In genomic region chrX:65894138-65894537, GRCh38 we compare ENCODE assay signal across 19 cellular contexts.
A peak's percentile ranks its signal among the peaks of the same experiment; 100 is the strongest.
DNase-seq lines count a peak whose midpoint lies in the region; ATAC-seq and TF ChIP-seq lines count a peak whose summit lies in the region.
"Had no signal": no experiment of that assay in that cellular context is flagged by ENCODE, and none has a peak within 500 bp of the region (broad histone marks: within the 10 kb centered on the region; RNA-seq: fewer than 3 reads in every experiment).

No MANE protein-coding gene starts in this region.

- TF ChIP-seq POLR2A in spleen (IDR thresholded peaks at IDR 0.05) = no peak

- H3K36me3 ChIP-seq in spleen (no peaks in the 10 kb centered on the region), left lung (no peaks in the 10 kb centered on the region)
- H3K36me3 ChIP-seq: gastrocnemius medialis, pancreas, sigmoid colon had no signal

- peak; percentile 6 for DNase-seq in ELF-1 (ENCODE audit: low read depth, low spot score)
- DNase-seq in LoVo (ENCODE audit: low spot score) = peak; percentile 6
- peak; percentile 19 for DNase-seq in central memory CD4-positive, alpha-beta T cell
- DNase-seq in spleen = peak; percentile 74
- DNase-seq in SIG-M5 (lab: John Stamatoyannopoulos, UW) = no peak
- DNase-seq in DMS53 treated with DMSO at 0.1 percent for 48 hours (lab: John Stamatoyannopoulos, UW; ENCODE audit: unreplicated experiment) = no peak
- DNase-seq in left lung = no peak
- DNase-seq: activated CD4-positive, CD25-positive, alpha-beta regulatory T cell; AML-193; cortex of kidney; DMS153; gastrocnemius medialis; left ventricle myocardium superior; NCI-H1694; NCI-H345; pancreas; sigmoid colon; testis had no signal

- WGBS in spleen, 5 donors = 75 to 81% (median 77%) methylated on average over 6 to 8 of the region's 8 CpGs; no CpG with 5 or more reads in 1 of the 5 donors

- H3K27ac ChIP-seq in spleen (no peak overlapping the region), left lung (no peak overlapping the region)
- H3K27ac ChIP-seq: epithelial cell of prostate, gastrocnemius medialis, pancreas, sigmoid colon, testis had no signal

- intact Hi-C loops in spleen (cut with DNase I; ENCODE audit: low total_unique reads) (no loop called here), left lung (cut with DNase I) (no loop called here)

- ATAC-seq in left lung = no peak
- ATAC-seq: gastrocnemius medialis, left ventricle myocardium superior, pancreas had no signal

- H3K9me3 ChIP-seq in spleen (no peaks in the 10 kb centered on the region), left lung (no peaks in the 10 kb centered on the region)
- H3K9me3 ChIP-seq: gastrocnemius medialis, pancreas, sigmoid colon, testis had no signal

- TF ChIP-seq CTCF in spleen (IDR thresholded peaks at IDR 0.05 in 8 of 11, conservative IDR thresholded peaks at IDR 0.05 in 3 of 11) = no peak
- no peak for TF ChIP-seq CTCF in left lung (IDR thresholded peaks at IDR 0.05)

- peaks cover 0 to 5% (median 0%) of the 10 kb centered on the region in 7 donors for H3K27me3 ChIP-seq in spleen (replicated peaks in 1 of 7)
- peaks cover 0 to 3% of the 10 kb centered on the region in 2 donors for H3K27me3 ChIP-seq in left lung
- H3K27me3 ChIP-seq: sigmoid colon, testis had no signal

- H3K4me3 ChIP-seq in spleen = peak overlapping the region in 1 of 8 donors; percentile 4
- no peak overlapping the region for H3K4me3 ChIP-seq in left lung
- H3K4me3 ChIP-seq: gastrocnemius medialis, pancreas, sigmoid colon, testis had no signal

- no peaks in the 10 kb centered on the region for H3K4me1 ChIP-seq in spleen
- no peaks in the 10 kb centered on the region for H3K4me1 ChIP-seq in left lung
- H3K4me1 ChIP-seq: gastrocnemius medialis, pancreas, sigmoid colon, testis had no signal

Comparison
In these comparisons a context has a peak if more than half of its experiments do, and no peak if none do; other contexts are left out.
1. DNase-seq: peak in ELF-1 (single experiment), LoVo (single experiment), central memory CD4-positive, alpha-beta T cell (single experiment) and spleen (single experiment); none in SIG-M5 (single experiment), DMS53 treated with DMSO at 0.1 percent for 48 hours (single experiment) and left lung (0 of 2).